11 cellular contexts compared by ENCODE assay signal in genomic region chr5:134509308-134510040, GRCh38. TPM values are rescaled to one million over a fixed set of nuclear protein-coding genes. Genes with fewer than 3 reads are reported as not detected.
DNase-seq lines count a peak whose midpoint lies in the region; ATAC-seq, FAIRE-seq and TF ChIP-seq lines count a peak whose summit lies in the region.
"Had no signal": no experiment of that assay in that cellular context is flagged by ENCODE, and none has a peak within 500 bp of the region (broad histone marks: within the 10 kb centered on the region; RNA-seq: fewer than 3 reads in every experiment).

No MANE protein-coding gene starts in this region.

- H3K36me3 ChIP-seq in HCT116 (ENCODE audit: control insufficient read depth in 1 of 2, insufficient read depth in 2 of 2, low read length in 2 of 2) (no peaks in the 10 kb centered on the region), PC-9 (ENCODE audit: low read depth) (no peaks in the 10 kb centered on the region), endothelial cell of umbilical vein (ENCODE audit: control insufficient read depth in 2 of 2, extremely low read depth in 1 of 2, insufficient read depth in 2 of 2, low read length in 2 of 2) (no peaks in the 10 kb centered on the region), sigmoid colon (no peaks in the 10 kb centered on the region)

- POLR2A ChIA-PET in HCT116 (lab: Charles Lee) (interaction anchor here (0.6 to 4.1 kb wide), 3 partner anchors 16 to 397 kb away, joined by 3 to 55 read pairs (median 3); partner anchors contain the start of gene JADE2), PC-9 (lab: Charles Lee; ENCODE audit: unreplicated experiment) (interaction anchor here (0.5 to 0.8 kb wide), 3 partner anchors 17 to 208 kb away, joined by 3 to 5 read pairs (median 3); no protein-coding TSS in a partner anchor), endothelial cell of umbilical vein (lab: Charles Lee) (no interaction called here)
- POLR2A ChIA-PET in activated CD4-positive, alpha-beta memory T cell treated with anti-CD3 and anti-CD28 coated beads for 36 hours (lab: Charles Lee) = interaction anchor here (2.5 kb wide), 1 partner anchor 17 kb away, joined by 11 read pairs; the partner anchor contains the start of gene JADE2

- TF ChIP-seq EP300 in sigmoid colon (IDR thresholded peaks at IDR 0.05) = no peak

- H3K4me1 ChIP-seq in HCT116 (ENCODE audit: control insufficient read depth in 1 of 2, insufficient read depth in 2 of 2, low read length in 2 of 2) (peaks cover 80 to 97% of the 10 kb centered on the region in 2 experiments), PC-9 (replicated peaks; ENCODE audit: insufficient read depth) (peaks cover 87% of the 10 kb centered on the region), endothelial cell of umbilical vein (ENCODE audit: control insufficient read depth, extremely low read depth, insufficient read depth, low read length) (peaks cover 16% of the 10 kb centered on the region), sigmoid colon (peaks cover 0 to 18% (median 16%) of the 10 kb centered on the region in 4 donors)

- DNase-seq in HCT116 (ENCODE audit: low read depth, low spot score) (peak; percentile 87), PC-9 (peak; percentile 80 to 91), endothelial cell of umbilical vein (ENCODE audit: low read depth, low spot score) (no peak), sigmoid colon (peak; percentile 26), NCI-H2107 treated with DMSO at 0.1 percent for 48 hours (lab: John Stamatoyannopoulos, UW; ENCODE audit: unreplicated experiment) (no peak), NK-92 (lab: John Stamatoyannopoulos, UW; ENCODE audit: unreplicated experiment) (no peak)
- DNase-seq in activated CD4-positive, alpha-beta memory T cell treated with anti-CD3 and anti-CD28 coated beads for 36 hours = no peak
- DNase-seq: activated CD4-positive, CD25-positive, alpha-beta regulatory T cell treated with anti-CD3 and anti-CD28 coated beads, Interleukin-2, amount 50 U/mL, for 72 hours; left ventricle myocardium superior; RPMI8226 had no signal

- peaks cover 37% of the 10 kb centered on the region for H3K4me1 Mint-ChIP-seq in activated CD4-positive, alpha-beta memory T cell treated with anti-CD3 and anti-CD28 coated beads for 36 hours (ENCODE audit: low read depth)

- TF ChIP-seq POLR2A in HCT116 (IDR thresholded peaks at IDR 0.05; ENCODE audit: borderline replicate concordance, extremely low read depth, insufficient read depth, insufficient read length) (no peak), endothelial cell of umbilical vein (IDR thresholded peaks at IDR 0.05; ENCODE audit: low read depth, low read length) (no peak), sigmoid colon (IDR thresholded peaks at IDR 0.05) (no peak)

- RAD21 ChIA-PET in HCT116 (lab: Charles Lee; ENCODE audit: low non-redundant PET in 1 of 2, low total read pairs in 2 of 2, uncharacterized antibody in 2 of 2, unreplicated experiment in 2 of 2) = interaction anchor here (1.3 to 1.5 kb wide), 2 partner anchors 43 to 44 kb away, joined by 3 to 5 read pairs; no protein-coding TSS in a partner anchor

- H2AFZ ChIP-seq in HCT116 (ENCODE audit: low read depth, low read length, poor library complexity, severe bottlenecking) (no peak overlapping the region), PC-9 (no peak overlapping the region), endothelial cell of umbilical vein (ENCODE audit: low read depth, low read length) (no peak overlapping the region)

- CTCF ChIA-PET in HCT116 (lab: Charles Lee) = no interaction called here
- CTCF ChIA-PET in PC-9 (lab: Charles Lee) = interaction anchor here (1.8 kb wide), 1 partner anchor 43 kb away, joined by 5 read pairs; no protein-coding TSS in a partner anchor
- CTCF ChIA-PET in endothelial cell of umbilical vein (lab: Charles Lee) = interaction anchor here (3.1 kb wide), 1 partner anchor 98 kb away, joined by 12 read pairs; the partner anchor contains the start of gene CDKN2AIPNL
- CTCF ChIA-PET in activated CD4-positive, alpha-beta memory T cell treated with anti-CD3 and anti-CD28 coated beads for 36 hours (lab: Charles Lee) = no interaction called here

- H3K9me2 ChIP-seq in HCT116 (ENCODE audit: insufficient read depth) = no peaks in the 10 kb centered on the region
- H3K9me2 ChIP-seq in PC-9 (ENCODE audit: insufficient read depth) = no peaks in the 10 kb centered on the region

- no peaks in the 10 kb centered on the region for H3K9me3 ChIP-seq in HCT116 (ENCODE audit: control insufficient read depth in 1 of 2, insufficient read depth in 1 of 2, low read depth in 1 of 2, low read length in 2 of 2)
- H3K9me3 ChIP-seq in PC-9 (ENCODE audit: insufficient read depth, low read depth) = no peaks in the 10 kb centered on the region
- no peaks in the 10 kb centered on the region for H3K9me3 ChIP-seq in endothelial cell of umbilical vein (replicated peaks; ENCODE audit: control insufficient read depth, insufficient read depth, low read length)
- H3K9me3 ChIP-seq in sigmoid colon = no peaks in the 10 kb centered on the region

- no peaks in the 10 kb centered on the region for H3K36me3 Mint-ChIP-seq in activated CD4-positive, alpha-beta memory T cell treated with anti-CD3 and anti-CD28 coated beads for 36 hours

- no peak overlapping the region for H3K4me3 Mint-ChIP-seq in activated CD4-positive, alpha-beta memory T cell treated with anti-CD3 and anti-CD28 coated beads for 36 hours

- BruUV-seq in HCT116 (replicated peaks; lab: Mats Ljungman, UMichigan) (TSS peak; percentile 28), PC-9 (replicated peaks; lab: Mats Ljungman, UMichigan) (TSS peak; percentile 40), endothelial cell of umbilical vein (replicated peaks; lab: Mats Ljungman, UMichigan) (no TSS peak)

- no peak for TF ChIP-seq RAD21 in HCT116 (IDR thresholded peaks at IDR 0.05; ENCODE audit: low read depth)

- no peaks in the 10 kb centered on the region for H3K9me3 Mint-ChIP-seq in activated CD4-positive, alpha-beta memory T cell treated with anti-CD3 and anti-CD28 coated beads for 36 hours

- H3K27me3 ChIP-seq in HCT116 (ENCODE audit: insufficient read depth, low read length) (no peaks in the 10 kb centered on the region), PC-9 (ENCODE audit: insufficient read depth, low read depth) (no peaks in the 10 kb centered on the region), endothelial cell of umbilical vein (ENCODE audit: control insufficient read depth in 2 of 2, insufficient read depth in 2 of 2, low read length in 2 of 2) (no peaks in the 10 kb centered on the region), sigmoid colon (no peaks in the 10 kb centered on the region)

- dilution Hi-C loops in endothelial cell of umbilical vein (cut with MboI; ENCODE audit: extremely low pct_ligation_motif_present, low sequenced_read_pairs) = no loop called here

- no peaks in the 10 kb centered on the region for H3K79me2 ChIP-seq in HCT116 (ENCODE audit: insufficient read depth, low read length)
- H3K79me2 ChIP-seq in PC-9 (ENCODE audit: low read depth) = peaks cover 19% of the 10 kb centered on the region; the same call in 1 of the 2 replicates
- H3K79me2 ChIP-seq in endothelial cell of umbilical vein (ENCODE audit: control insufficient read depth, insufficient read depth, low read length) = no peaks in the 10 kb centered on the region

- H3K27ac ChIP-seq in HCT116 (ENCODE audit: low read depth, low read length) = peak overlapping the region; percentile 98
- H3K27ac ChIP-seq in PC-9 = peak overlapping the region; percentile 92
- no peak overlapping the region for H3K27ac ChIP-seq in endothelial cell of umbilical vein (ENCODE audit: insufficient read depth, low read depth, low read length)
- H3K27ac ChIP-seq in sigmoid colon = no peak overlapping the region

- intact Hi-C loops in HCT116 (cut with micrococcal nuclease) (loop anchor here (5.0 kb wide), 2 partner anchors 42 to 97 kb away; partner anchors contain the start of gene CDKN2AIPNL), PC-9 (cut with micrococcal nuclease; ENCODE audit: unreplicated experiment) (loop anchor here (5.0 kb wide), 1 partner anchor 137 kb away; the partner anchor contains the start of gene UBE2B), endothelial cell of umbilical vein (cut with micrococcal nuclease) (no loop called here), sigmoid colon (cut with DNase I) (no loop called here)
- intact Hi-C loops in activated CD4-positive, alpha-beta memory T cell treated with anti-CD3 and anti-CD28 coated beads for 36 hours (cut with micrococcal nuclease) = no loop called here

- H3K4me3 ChIP-seq in HCT116 (replicated peaks in 1 of 2; ENCODE audit: low read depth in 1 of 2, low read length in 2 of 2) = peak overlapping the region; percentile 8 to 46; a peak in 2 of 4 replicates
- H3K4me3 ChIP-seq in PC-9 = no peak overlapping the region
- H3K4me3 ChIP-seq in endothelial cell of umbilical vein (replicated peaks in 1 of 3; ENCODE audit: insufficient read depth in 1 of 3, low read depth in 1 of 3, low read length in 3 of 3) = no peak overlapping the region
- no peak overlapping the region for H3K4me3 ChIP-seq in sigmoid colon

- H3K9me1 ChIP-seq in endothelial cell of umbilical vein (replicated peaks; ENCODE audit: control insufficient read depth, extremely low read depth, insufficient read depth, low read length) = no peaks in the 10 kb centered on the region

- peak overlapping the region; percentile 93 for H3K4me2 ChIP-seq in HCT116 (ENCODE audit: low read length)
- H3K4me2 ChIP-seq in PC-9 = peak overlapping the region; percentile 73
- H3K4me2 ChIP-seq in endothelial cell of umbilical vein (ENCODE audit: insufficient read depth, low read length) = no peak overlapping the region

- H3K9ac ChIP-seq in HCT116 (ENCODE audit: low read length) = peak overlapping the region; percentile 68
- no peak overlapping the region for H3K9ac ChIP-seq in endothelial cell of umbilical vein (replicated peaks; ENCODE audit: extremely low read depth, insufficient read depth, low read length)

- H3F3A ChIP-seq in PC-9 (ENCODE audit: insufficient read depth, low read depth) = peaks cover 73% of the 10 kb centered on the region

- H3K27me3 Mint-ChIP-seq in activated CD4-positive, alpha-beta memory T cell treated with anti-CD3 and anti-CD28 coated beads for 36 hours = no peaks in the 10 kb centered on the region

- peak; percentile 69 for FAIRE-seq in endothelial cell of umbilical vein (lab: Jason Lieb, UNC)

- H4K20me1 ChIP-seq in HCT116 (ENCODE audit: insufficient read depth) = no peaks in the 10 kb centered on the region
- H4K20me1 ChIP-seq in PC-9 (ENCODE audit: insufficient read depth) = no peaks in the 10 kb centered on the region
- H4K20me1 ChIP-seq in endothelial cell of umbilical vein (replicated peaks; ENCODE audit: control insufficient read depth, extremely low read depth, insufficient read depth, low read length) = no peaks in the 10 kb centered on the region

- peak; percentile 58 for ATAC-seq in HCT116
- no peak for ATAC-seq in HG03196 (IDR thresholded peaks at IDR 0.05; ENCODE audit: unreplicated experiment)
- ATAC-seq: left ventricle myocardium superior had no signal

- no peak overlapping the region for H3K27ac Mint-ChIP-seq in activated CD4-positive, alpha-beta memory T cell treated with anti-CD3 and anti-CD28 coated beads for 36 hours

- TF ChIP-seq CTCF in HCT116 (IDR thresholded peaks at IDR 0.05 in 2 of 3, conservative IDR thresholded peaks at IDR 0.05 in 1 of 3; ENCODE audit: borderline replicate concordance in 1 of 3, insufficient read depth in 1 of 3, low read depth in 2 of 3, low read length in 2 of 3) (no peak), PC-9 (conservative IDR thresholded peaks at IDR 0.05) (no peak), endothelial cell of umbilical vein (IDR thresholded peaks at IDR 0.05; ENCODE audit: extremely low read depth in 1 of 2, insufficient read depth in 1 of 2, low read depth in 1 of 2, low read length in 2 of 2) (no peak), sigmoid colon (IDR thresholded peaks at IDR 0.05) (no peak)

- 89 to 90% methylated on average over 13 of the region's 13 CpGs for WGBS in sigmoid colon, 2 donors

RNA-seq across cellular contexts. Expression of gene JADE2, which starts 16.0 kb away (rescaled TPM):
- total RNA-seq in HCT116 (2021; ENCODE audit: unreplicated experiment) (39.9 TPM), PC-9 (2021) (82.1 and 83.5 TPM in 2 replicates), endothelial cell of umbilical vein (19.2 and 31.1 TPM in 2 replicates), sigmoid colon (10 to 100 TPM; 38.5 to 53.8 (median 44.7) TPM)
- polyA plus RNA-seq in HCT116 (2012) = 21.7 and 23.3 TPM in 2 replicates
- polyA plus RNA-seq in endothelial cell of umbilical vein (11.6 and 12.0 TPM in 2 replicates), sigmoid colon (10 to 100 TPM in 1 of 3 donors, 1 to 10 TPM in 2; 4.9 to 34.5 (median 6.0) TPM)
- polyA plus RNA-seq in endothelial cell of umbilical vein (2011; cell fraction: cytosol; rRNA removed) = 8.5 and 10.9 TPM in 2 replicates
- 14.2 and 14.8 TPM in 2 replicates for polyA plus RNA-seq in endothelial cell of umbilical vein (2011; cell fraction: nucleus; rRNA removed)
- polyA plus RNA-seq in endothelial cell of umbilical vein (2012) = 10.5 and 12.9 TPM in 2 replicates
- 20.0 and 23.9 TPM in 2 replicates for polyA minus RNA-seq in endothelial cell of umbilical vein
- 43.5 TPM for polyA minus RNA-seq in endothelial cell of umbilical vein (2011; cell fraction: cytosol; rRNA and poly(A)+ RNA removed)
- polyA minus RNA-seq in endothelial cell of umbilical vein (2011; cell fraction: nucleus; rRNA and poly(A)+ RNA removed) = 8.1 and 14.9 TPM in 2 replicates
- total RNA-seq in activated CD4-positive, alpha-beta memory T cell treated with anti-CD3 and anti-CD28 coated beads for 36 hours = 10 to 100 TPM; 79.4 to 81.6 TPM

Comparison
In these comparisons a context has a peak if more than half of its experiments do, and no peak if none do; other contexts are left out.
1. DNase-seq: peak in HCT116 (single experiment), PC-9 (2 of 2) and sigmoid colon (single experiment); none in endothelial cell of umbilical vein (single experiment), NCI-H2107 treated with DMSO at 0.1 percent for 48 hours (single experiment), activated CD4-positive, alpha-beta memory T cell treated with anti-CD3 and anti-CD28 coated beads for 36 hours (single experiment) and NK-92 (single experiment).
2. H3K27ac ChIP-seq: peak in HCT116 (single experiment) and PC-9 (single experiment); none in endothelial cell of umbilical vein (single experiment) and sigmoid colon (0 of 4).
3. H3K4me3 ChIP-seq: peak in HCT116 (2 of 2); none in PC-9 (single experiment), endothelial cell of umbilical vein (0 of 3) and sigmoid colon (0 of 4).
4. CTCF ChIA-PET loops: an anchor here in PC-9 (1.8 kb wide) and endothelial cell of umbilical vein (3.1 kb wide); none called in HCT116 and activated CD4-positive, alpha-beta memory T cell treated with anti-CD3 and anti-CD28 coated beads for 36 hours.
5. intact Hi-C loops: an anchor here in HCT116 (5.0 kb wide) and PC-9 (5.0 kb wide); none called in endothelial cell of umbilical vein, sigmoid colon and activated CD4-positive, alpha-beta memory T cell treated with anti-CD3 and anti-CD28 coated beads for 36 hours.